In the genomic region with DNA sequence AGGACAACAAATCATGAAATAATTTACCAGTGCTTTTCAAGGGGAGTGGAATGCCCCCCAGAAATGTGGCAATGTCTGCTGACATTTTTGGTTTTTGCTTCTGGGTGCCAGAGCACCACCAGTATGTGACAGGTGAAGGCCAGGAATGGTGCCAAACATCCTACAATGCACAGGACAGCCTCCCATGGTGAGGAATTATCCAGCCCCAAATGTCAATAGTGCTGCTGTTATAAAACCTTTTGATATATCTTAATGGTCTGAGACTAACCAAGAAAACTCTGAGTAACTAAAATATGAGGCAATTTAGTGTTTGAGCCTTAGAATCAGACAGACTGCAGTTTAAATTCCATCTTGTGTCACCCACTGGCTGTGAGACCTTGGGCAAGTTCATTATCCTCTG, we compare ENCODE assay signal across 21 cellular contexts.
DNase-seq lines count a peak whose midpoint lies in the region; ATAC-seq, FAIRE-seq and TF ChIP-seq lines count a peak whose summit lies in the region.
"Had no signal": no experiment of that assay in that cellular context is flagged by ENCODE, and none has a peak within 500 bp of the region (broad histone marks: within the 10 kb centered on the region; RNA-seq: fewer than 3 reads in every experiment).

No MANE protein-coding gene starts in this region.

- FAIRE-seq in kidney (lab: Jason Lieb, UNC) (no peak), GM12891 (lab: Jason Lieb, UNC) (no peak)
- FAIRE-seq: GM12892 had no signal

- peak; percentile 51 for DNase-seq in NCI-H146 (lab: John Stamatoyannopoulos, UW)
- DNase-seq in NCI-H345 treated with DMSO at 0.1 percent for 48 hours (lab: John Stamatoyannopoulos, UW; ENCODE audit: unreplicated experiment) = peak; percentile 50
- DNase-seq in left colon = peak; percentile 59 to 64
- no peak for DNase-seq in stimulated activated effector memory CD8-positive, alpha-beta T cell treated with anti-CD3 and anti-CD28 coated beads, Interleukin-12 subunit alpha, Interleukin-12 subunit beta, amount 100 ng/mL, for 72 hours (ENCODE audit: low spot score in 2 of 2)
- DNase-seq in kidney = no peak
- DNase-seq in GM12891 (ENCODE audit: insufficient read length, low spot score) = no peak
- no peak for DNase-seq in NOMO-1 treated with DMSO at 0.1 percent for 48 hours (lab: John Stamatoyannopoulos, UW; ENCODE audit: unreplicated experiment)
- DNase-seq: ACHN; Caco-2; CD4-positive, alpha-beta T cell; GOT3; HCEC 1CT; NCI-H187; NCI-H226; NCI-H524 treated with DMSO at 0.1 percent for 48 hours; SIG-M5; SK-N-SH had no signal

- H3K27ac Mint-ChIP-seq in stimulated activated effector memory CD8-positive, alpha-beta T cell treated with anti-CD3 and anti-CD28 coated beads, Interleukin-12 subunit alpha, Interleukin-12 subunit beta, amount 100 ng/mL, for 72 hours = peak overlapping the region; percentile 12
- H3K27ac Mint-ChIP-seq: CD4-positive, alpha-beta T cell; IgD-negative memory B cell had no signal

- no peak overlapping the region for H3K4me3 Mint-ChIP-seq in stimulated activated effector memory CD8-positive, alpha-beta T cell treated with anti-CD3 and anti-CD28 coated beads, Interleukin-12 subunit alpha, Interleukin-12 subunit beta, amount 100 ng/mL, for 72 hours
- H3K4me3 Mint-ChIP-seq: CD4-positive, alpha-beta T cell; IgD-negative memory B cell had no signal

- H3K9me3 Mint-ChIP-seq in stimulated activated effector memory CD8-positive, alpha-beta T cell treated with anti-CD3 and anti-CD28 coated beads, Interleukin-12 subunit alpha, Interleukin-12 subunit beta, amount 100 ng/mL, for 72 hours = no peaks in the 10 kb centered on the region
- H3K9me3 Mint-ChIP-seq: CD4-positive, alpha-beta T cell; IgD-negative memory B cell had no signal

- intact Hi-C loops in left colon (cut with DNase I, micrococcal nuclease) = no loop called here
- intact Hi-C loops in kidney (cut with DNase I) = no loop called here

- peak; percentile 80 for ATAC-seq in left colon
- ATAC-seq in stimulated activated effector memory CD8-positive, alpha-beta T cell treated with anti-CD3 and anti-CD28 coated beads, Interleukin-12 subunit alpha, Interleukin-12 subunit beta, amount 100 ng/mL, for 72 hours = no peak
- ATAC-seq: Panc1 had no signal

- H3K4me3 ChIP-seq in kidney (ENCODE audit: low read length in 2 of 2) = no peak overlapping the region
- H3K4me3 ChIP-seq: BLaER1 had no signal

- H3K4me1 Mint-ChIP-seq in stimulated activated effector memory CD8-positive, alpha-beta T cell treated with anti-CD3 and anti-CD28 coated beads, Interleukin-12 subunit alpha, Interleukin-12 subunit beta, amount 100 ng/mL, for 72 hours = peaks cover 26% of the 10 kb centered on the region

- H3K36me3 ChIP-seq in kidney (ENCODE audit: control insufficient read depth in 1 of 2, insufficient read depth in 2 of 2, low read length in 2 of 2) = no peaks in the 10 kb centered on the region

- TF ChIP-seq POLR2A in GM12891 (IDR thresholded peaks at IDR 0.05; ENCODE audit: low read depth, low read length) = no peak

- H3K36me3 Mint-ChIP-seq in stimulated activated effector memory CD8-positive, alpha-beta T cell treated with anti-CD3 and anti-CD28 coated beads, Interleukin-12 subunit alpha, Interleukin-12 subunit beta, amount 100 ng/mL, for 72 hours = peaks cover 6% of the 10 kb centered on the region

- H3K27ac ChIP-seq in kidney (ENCODE audit: low read depth in 2 of 2, low read length in 2 of 2) = no peak overlapping the region
- H3K27ac ChIP-seq: BLaER1 had no signal

- H3K4me1 ChIP-seq in kidney (ENCODE audit: control insufficient read depth in 1 of 2, insufficient read depth in 1 of 2, low read depth in 1 of 2, low read length in 2 of 2) = peaks cover 8 to 14% of the 10 kb centered on the region in 2 donors

- no peak for TF ChIP-seq CTCF in kidney (IDR thresholded peaks at IDR 0.05; ENCODE audit: borderline replicate concordance, extremely low read depth, insufficient read depth)

- H3K9me3 ChIP-seq in kidney (ENCODE audit: control insufficient read depth in 1 of 2, low read length in 2 of 2) = no peaks in the 10 kb centered on the region
- H3K9me3 ChIP-seq: SK-N-SH had no signal

- H3K9ac ChIP-seq in kidney (ENCODE audit: low read length in 2 of 2) = no peak overlapping the region
- H3K9ac ChIP-seq: BLaER1, SK-N-SH had no signal

TF ChIP-seq in GM12891, 5 proteins besides CTCF, POLR2A, EP300 and RAD21:
- TF ChIP-seq PAX5 (IDR thresholded peaks at IDR 0.05; ENCODE audit: insufficient read depth, low read length, severe bottlenecking) (no peak), TAF1 (IDR thresholded peaks at IDR 0.05; ENCODE audit: low read depth, low read length) (no peak), POU2F2 (IDR thresholded peaks at IDR 0.05; ENCODE audit: low read depth, low read length) (no peak), POLR2AphosphoS5 (IDR thresholded peaks at IDR 0.05; ENCODE audit: low read depth, low read length) (no peak), SPI1 (IDR thresholded peaks at IDR 0.05; ENCODE audit: low read depth, low read length) (no peak)

Comparison
In these comparisons a context has a peak if more than half of its experiments do, and no peak if none do; other contexts are left out.
1. DNase-seq: peak in NCI-H146 (single experiment), NCI-H345 treated with DMSO at 0.1 percent for 48 hours (single experiment) and left colon (2 of 2); none in stimulated activated effector memory CD8-positive, alpha-beta T cell treated with anti-CD3 and anti-CD28 coated beads, Interleukin-12 subunit alpha, Interleukin-12 subunit beta, amount 100 ng/mL, for 72 hours (0 of 2), kidney (single experiment), GM12891 (single experiment) and NOMO-1 treated with DMSO at 0.1 percent for 48 hours (single experiment).